ENCODE assay signal across 34 cellular contexts in the genomic region with DNA sequence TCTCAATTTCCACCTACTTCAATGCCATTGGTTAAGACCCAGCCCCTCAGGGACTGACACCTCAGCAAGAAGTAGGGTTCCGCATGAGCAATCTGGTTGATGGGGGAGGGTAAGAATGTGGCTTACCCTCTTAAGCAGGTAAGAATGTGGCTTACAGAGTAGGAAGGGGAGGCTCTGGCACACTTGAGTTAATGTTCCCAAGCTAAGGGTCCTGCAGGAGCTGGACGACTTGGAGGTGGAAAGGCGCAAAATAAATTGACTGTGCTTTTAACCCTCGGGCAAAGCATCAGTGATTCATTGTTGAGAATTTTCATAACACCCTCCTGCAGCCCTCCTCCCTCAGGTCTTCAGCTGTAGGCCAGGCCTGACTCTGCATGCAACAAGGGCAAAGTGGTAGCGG. TPM values are rescaled to one million over a fixed set of nuclear protein-coding genes. Genes with fewer than 3 reads are reported as not detected.
DNase-seq lines count a peak whose midpoint lies in the region; ATAC-seq, FAIRE-seq and TF ChIP-seq lines count a peak whose summit lies in the region.
"Had no signal": no experiment of that assay in that cellular context is flagged by ENCODE, and none has a peak within 500 bp of the region (broad histone marks: within the 10 kb centered on the region; RNA-seq: fewer than 3 reads in every experiment).

No MANE protein-coding gene starts in this region.

- H3K4me1 Mint-ChIP-seq in GM23338 (peaks cover 8% of the 10 kb centered on the region; the same call in 2 of the 3 replicates), neural progenitor cell (no peaks in the 10 kb centered on the region), mesothelial cell of epicardium (no peaks in the 10 kb centered on the region)
- H3K4me1 Mint-ChIP-seq: activated naive CD8-positive, alpha-beta T cell treated with anti-CD3 and anti-CD28 coated beads for 36 hours; IgD-negative memory B cell; memory B cell had no signal

- no peaks in the 10 kb centered on the region for H3K36me3 Mint-ChIP-seq in GM23338 (ENCODE audit: low read depth)
- no peaks in the 10 kb centered on the region for H3K36me3 Mint-ChIP-seq in neural progenitor cell
- H3K36me3 Mint-ChIP-seq in mesothelial cell of epicardium: no peaks in the 10 kb centered on the region
- H3K36me3 Mint-ChIP-seq: activated naive CD8-positive, alpha-beta T cell treated with anti-CD3 and anti-CD28 coated beads for 36 hours; IgD-negative memory B cell had no signal

- peak overlapping the region; percentile 52; the same call in 1 of the 2 replicates for H3K27ac Mint-ChIP-seq in GM23338
- no peak overlapping the region for H3K27ac Mint-ChIP-seq in neural progenitor cell
- no peak overlapping the region for H3K27ac Mint-ChIP-seq in mesothelial cell of epicardium
- H3K27ac Mint-ChIP-seq: activated CD8-positive, alpha-beta T cell treated with anti-CD3 and anti-CD28 coated beads for 36 hours; activated naive CD8-positive, alpha-beta T cell treated with anti-CD3 and anti-CD28 coated beads for 36 hours; IgD-negative memory B cell; memory B cell; T-helper 1 cell treated with Interleukin-12 subunit alpha and Interleukin-12 subunit beta and Interleukin-4 antibody, amounts not matched to agents 30 μg/mL and 1 μg/mL, for 36 hours had no signal

- no peak overlapping the region for H3K27ac ChIP-seq in GM23338 (ENCODE audit: low read depth)
- no peak overlapping the region for H3K27ac ChIP-seq in neural progenitor cell
- H3K27ac ChIP-seq in right atrium auricular region: no peak overlapping the region
- H3K27ac ChIP-seq: C4-2B, esophagus squamous epithelium, hepatocyte, RWPE1, vagina had no signal

- peaks cover 15% of the 10 kb centered on the region for H3K9me2 ChIP-seq in GM23338 (ENCODE audit: insufficient read depth)
- H3K9me2 ChIP-seq: SK-N-SH had no signal

- H3K9me3 ChIP-seq in neural progenitor cell (ENCODE audit: low read depth) (no peaks in the 10 kb centered on the region), right atrium auricular region (no peaks in the 10 kb centered on the region)
- H3K9me3 ChIP-seq: Caco-2, esophagus squamous epithelium, SK-N-SH, vagina had no signal

- DNase-seq in GM23338 (ENCODE audit: low spot score) (peak; percentile 81), RCC 7860 (ENCODE audit: low spot score) (peak; percentile 44), iPS-NIHi11 (ENCODE audit: low spot score) (peak; percentile 66), neural progenitor cell (ENCODE audit: low spot score) (peak; percentile 39), right atrium auricular region (ENCODE audit: low spot score) (no peak), mesothelial cell of epicardium (ENCODE audit: low spot score in 2 of 2, unreplicated experiment in 2 of 2) (no peak), midbrain (lab: John Stamatoyannopoulos, UW) (no peak)
- DNase-seq: activated CD8-positive, alpha-beta T cell treated with anti-CD3 and anti-CD28 coated beads for 36 hours; activated naive CD8-positive, alpha-beta T cell treated with anti-CD3 and anti-CD28 coated beads for 36 hours; activated T-cell treated with anti-CD3 and anti-CD28 coated beads for 4 hours; Caco-2; caudate nucleus; cortex of kidney; DND-41; esophagus squamous epithelium; GOT3; NCI-H1105; NCI-H187 treated with DMSO at 0.1 percent for 48 hours; NCI-H226; SK-N-SH; stimulated activated naive CD4-positive, alpha-beta T cell treated with Interleukin-2 at 50 U/mL for 16 hours had no signal

- H2AFZ ChIP-seq in GM23338 (peak overlapping the region; percentile 85), neural progenitor cell (replicated peaks) (peak overlapping the region; percentile 14)
- H2AFZ ChIP-seq: hepatocyte had no signal

- H3F3A ChIP-seq in GM23338 (replicated peaks; ENCODE audit: low read depth) (no peaks in the 10 kb centered on the region), neural progenitor cell (ENCODE audit: low read depth) (no peaks in the 10 kb centered on the region)

- no peak for FAIRE-seq in RCC 7860 (lab: Jason Lieb, UNC)
- FAIRE-seq: astrocyte, frontal cortex, GM12891, islet of Langerhans, TTC549 had no signal

- no peak overlapping the region for H3K9ac ChIP-seq in neural progenitor cell
- H3K9ac ChIP-seq: SK-N-SH had no signal

- H3K9me3 Mint-ChIP-seq in GM23338 (no peaks in the 10 kb centered on the region), neural progenitor cell (no peaks in the 10 kb centered on the region), mesothelial cell of epicardium (no peaks in the 10 kb centered on the region)
- H3K9me3 Mint-ChIP-seq: activated CD8-positive, alpha-beta T cell treated with anti-CD3 and anti-CD28 coated beads for 36 hours; activated naive CD8-positive, alpha-beta T cell treated with anti-CD3 and anti-CD28 coated beads for 36 hours; IgD-negative memory B cell; T-helper 1 cell treated with Interleukin-12 subunit alpha and Interleukin-12 subunit beta and Interleukin-4 antibody, amounts not matched to agents 30 μg/mL and 1 μg/mL, for 36 hours had no signal

- H3K36me3 ChIP-seq in GM23338 (ENCODE audit: insufficient read depth) (no peaks in the 10 kb centered on the region), neural progenitor cell (no peaks in the 10 kb centered on the region), right atrium auricular region (no peaks in the 10 kb centered on the region)
- H3K36me3 ChIP-seq: esophagus squamous epithelium, vagina had no signal

- H3K27me3 Mint-ChIP-seq in GM23338 (ENCODE audit: insufficient read depth, low read depth, poor library complexity): peaks cover 2% of the 10 kb centered on the region
- H3K27me3 Mint-ChIP-seq in neural progenitor cell (ENCODE audit: insufficient read depth, low read depth): peaks cover 5% of the 10 kb centered on the region
- no peaks in the 10 kb centered on the region for H3K27me3 Mint-ChIP-seq in mesothelial cell of epicardium (ENCODE audit: low read depth)
- H3K27me3 Mint-ChIP-seq: IgD-negative memory B cell had no signal

- H4K20me1 ChIP-seq in GM23338 (replicated peaks; ENCODE audit: insufficient read depth) (no peaks in the 10 kb centered on the region), neural progenitor cell (ENCODE audit: low read depth) (no peaks in the 10 kb centered on the region)

- TF ChIP-seq CTCF in GM23338 (conservative IDR thresholded peaks at IDR 0.05; ENCODE audit: low read depth in 2 of 2): no peak
- TF ChIP-seq CTCF in neural progenitor cell (IDR thresholded peaks at IDR 0.05): no peak
- TF ChIP-seq CTCF in right atrium auricular region (IDR thresholded peaks at IDR 0.05): no peak
- TF ChIP-seq CTCF in mesothelial cell of epicardium (IDR thresholded peaks at IDR 0.05; ENCODE audit: unreplicated experiment): no peak

- ATAC-seq in GM23338: peak; percentile 94
- no peak for ATAC-seq in HG03039 (IDR thresholded peaks at IDR 0.05; ENCODE audit: unreplicated experiment)
- ATAC-seq: activated CD8-positive, alpha-beta T cell treated with anti-CD3 and anti-CD28 coated beads for 36 hours had no signal

- H3K4me3 Mint-ChIP-seq in GM23338 (no peak overlapping the region), neural progenitor cell (no peak overlapping the region), mesothelial cell of epicardium (no peak overlapping the region)
- H3K4me3 Mint-ChIP-seq: activated CD8-positive, alpha-beta T cell treated with anti-CD3 and anti-CD28 coated beads for 36 hours; activated naive CD8-positive, alpha-beta T cell treated with anti-CD3 and anti-CD28 coated beads for 36 hours; IgD-negative memory B cell; memory B cell; T-helper 1 cell treated with Interleukin-12 subunit alpha and Interleukin-12 subunit beta and Interleukin-4 antibody, amounts not matched to agents 30 μg/mL and 1 μg/mL, for 36 hours had no signal

- no peak overlapping the region for H3K4me2 ChIP-seq in GM23338
- no peak overlapping the region for H3K4me2 ChIP-seq in neural progenitor cell
- H3K4me2 ChIP-seq: hepatocyte, SK-N-SH had no signal

- no peaks in the 10 kb centered on the region for H3K4me1 ChIP-seq in GM23338 (ENCODE audit: insufficient read depth)
- H3K4me1 ChIP-seq in neural progenitor cell: peaks cover 7% of the 10 kb centered on the region
- no peaks in the 10 kb centered on the region for H3K4me1 ChIP-seq in right atrium auricular region
- H3K4me1 ChIP-seq: Caco-2, esophagus squamous epithelium, vagina had no signal

- no peak overlapping the region for H3K4me3 ChIP-seq in GM23338
- H3K4me3 ChIP-seq in neural progenitor cell: no peak overlapping the region
- no peak overlapping the region for H3K4me3 ChIP-seq in right atrium auricular region
- H3K4me3 ChIP-seq: esophagus squamous epithelium, hepatocyte, vagina had no signal

- H3K27me3 ChIP-seq in GM23338 (ENCODE audit: insufficient read depth) (no peaks in the 10 kb centered on the region), neural progenitor cell (no peaks in the 10 kb centered on the region), right atrium auricular region (no peaks in the 10 kb centered on the region)
- H3K27me3 ChIP-seq: hepatocyte, vagina had no signal

- H3K79me2 ChIP-seq in GM23338 (replicated peaks; ENCODE audit: insufficient read depth) (no peaks in the 10 kb centered on the region), neural progenitor cell (ENCODE audit: low read depth) (no peaks in the 10 kb centered on the region)
- H3K79me2 ChIP-seq: hepatocyte had no signal

RNA-seq across cellular contexts. Expression of gene ADRA1B, which starts 24.9 kb away (rescaled TPM):
- total RNA-seq in GM23338 (2014; rRNA removed; shearing (Covaris generic)): not detected in 2 replicates
- polyA plus RNA-seq in GM23338 (2016; fragmentation: Nextera tagmentation; extraction: Ambion mirVana): not detected in 2 replicates
- total RNA-seq in neural progenitor cell (ENCODE audit: low replicate concordance): 0.59 TPM in 1 of 2 replicates, not detected in the other
- 1 to 10 TPM; 3.4 to 3.5 TPM for total RNA-seq in right atrium auricular region
- 2.4 to 2.6 TPM (median 2.5 TPM) in 3 replicates for total RNA-seq in mesothelial cell of epicardium
- total RNA-seq: activated CD8-positive, alpha-beta T cell treated with anti-CD3 and anti-CD28 coated beads for 36 hours; activated naive CD8-positive, alpha-beta T cell treated with anti-CD3 and anti-CD28 coated beads for 36 hours; Caco-2 had no signal
- polyA plus RNA-seq: IgD-negative memory B cell had no signal

Comparison
In these comparisons a context has a peak if more than half of its experiments do, and no peak if none do; other contexts are left out.
1. DNase-seq: peak in GM23338 (single experiment), RCC 7860 (single experiment), iPS-NIHi11 (single experiment) and neural progenitor cell (single experiment); none in right atrium auricular region (single experiment), mesothelial cell of epicardium (0 of 2) and midbrain (single experiment).